In the genomic region with DNA sequence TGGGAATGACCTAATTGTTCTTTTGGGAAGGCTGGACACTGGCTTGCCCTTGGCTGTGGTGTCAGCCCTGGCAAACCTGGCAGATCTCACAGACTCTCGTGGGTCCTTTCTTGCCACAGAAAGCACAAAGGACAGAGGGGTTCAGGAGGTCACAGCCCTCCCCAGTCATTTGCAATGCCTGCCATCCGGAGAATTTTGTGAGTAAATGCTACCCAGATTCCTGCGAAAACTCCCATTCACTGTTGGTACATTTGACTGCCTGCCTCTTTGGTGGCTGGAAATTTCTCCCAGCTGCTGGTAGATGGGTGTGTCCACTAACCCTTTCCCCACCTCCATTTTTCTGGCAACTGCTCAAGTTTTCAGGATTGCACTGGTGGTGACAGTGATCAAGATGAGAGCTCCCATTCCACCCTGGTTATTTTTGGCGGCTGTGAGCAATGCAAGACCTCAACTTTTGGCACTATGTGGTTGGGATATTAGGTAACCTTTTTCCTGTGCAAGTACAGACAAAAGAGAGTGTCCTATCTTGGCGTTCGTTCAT, we compare ENCODE assay signal across 8 cellular contexts.
DNase-seq lines count a peak whose midpoint lies in the region; ATAC-seq and TF ChIP-seq lines count a peak whose summit lies in the region.

No MANE protein-coding gene starts in this region.

- CTCF ChIA-PET in HEK293T (lab: Yijun Ruan, JAX), result interaction anchor here (0.7 kb wide), 1 partner anchor 35 kb away, joined by 3 read pairs; no protein-coding TSS in a partner anchor

- peak overlapping the region in 1 of 2 donors; percentile 76 for H3K27ac ChIP-seq in coronary artery

- POLR2A ChIA-PET in HEK293T (lab: Yijun Ruan, JAX), result no interaction called here

- H3K4me3 ChIP-seq in coronary artery, result no peak overlapping the region

- no peak for ATAC-seq in HG02798 (IDR thresholded peaks at IDR 0.05; ENCODE audit: poor library complexity, unreplicated experiment)
- no peak for ATAC-seq in HG02852 (IDR thresholded peaks at IDR 0.05; ENCODE audit: unreplicated experiment)

- no peak for TF ChIP-seq CTCF in coronary artery (IDR thresholded peaks at IDR 0.05)

- DNase-seq in DMS153 (lab: John Stamatoyannopoulos, UW) (peak; percentile 54), NCI-H2029 treated with DMSO at 0.1 percent for 48 hours (lab: John Stamatoyannopoulos, UW) (peak; percentile 80), coronary artery (ENCODE audit: low spot score) (peak; percentile 78), medulla oblongata (ENCODE audit: extremely low spot score) (peak; percentile 31), HEK293T (ENCODE audit: extremely low spot score) (no peak), T-helper 1 cell (no peak)

TF ChIP-seq in HEK293T, 16 proteins besides CTCF, POLR2A, EP300 and RAD21:
- TF ChIP-seq NFRKB (IDR thresholded peaks at IDR 0.05) (no peak), HDGF (IDR thresholded peaks at IDR 0.05; ENCODE audit: borderline replicate concordance) (no peak), FOXM1 (IDR thresholded peaks at IDR 0.05; ENCODE audit: borderline replicate concordance) (no peak), ARNT (IDR thresholded peaks at IDR 0.05) (no peak), CTBP1 (IDR thresholded peaks at IDR 0.05; ENCODE audit: borderline replicate concordance) (no peak), L3MBTL2 (conservative IDR thresholded peaks at IDR 0.05) (no peak), FOXA1 (IDR thresholded peaks at IDR 0.05) (no peak), ZNF384 (IDR thresholded peaks at IDR 0.05) (no peak), ELF4 (IDR thresholded peaks at IDR 0.05) (no peak), BHLHE40 (IDR thresholded peaks at IDR 0.05; ENCODE audit: borderline replicate concordance) (no peak), FOXK2 (IDR thresholded peaks at IDR 0.05) (no peak), LEF1 (IDR thresholded peaks at IDR 0.05; ENCODE audit: borderline replicate concordance) (no peak), SP1 (IDR thresholded peaks at IDR 0.05) (no peak), SUZ12 (IDR thresholded peaks at IDR 0.05) (no peak), TARDBP (IDR thresholded peaks at IDR 0.05) (no peak)
- TF ChIP-seq, protein P1, sequence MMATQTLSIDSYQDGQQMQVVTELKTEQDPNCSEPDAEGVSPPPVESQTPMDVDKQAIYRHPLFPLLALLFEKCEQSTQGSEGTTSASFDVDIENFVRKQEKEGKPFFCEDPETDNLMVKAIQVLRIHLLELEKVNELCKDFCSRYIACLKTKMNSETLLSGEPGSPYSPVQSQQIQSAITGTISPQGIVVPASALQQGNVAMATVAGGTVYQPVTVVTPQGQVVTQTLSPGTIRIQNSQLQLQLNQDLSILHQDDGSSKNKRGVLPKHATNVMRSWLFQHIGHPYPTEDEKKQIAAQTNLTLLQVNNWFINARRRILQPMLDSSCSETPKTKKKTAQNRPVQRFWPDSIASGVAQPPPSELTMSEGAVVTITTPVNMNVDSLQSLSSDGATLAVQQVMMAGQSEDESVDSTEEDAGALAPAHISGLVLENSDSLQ (IDR thresholded peaks at IDR 0.05), result no peak

Comparison
In these comparisons a context has a peak if more than half of its experiments do, and no peak if none do; other contexts are left out.
1. DNase-seq: peak in DMS153 (single experiment), NCI-H2029 treated with DMSO at 0.1 percent for 48 hours (single experiment), coronary artery (single experiment) and medulla oblongata (single experiment); none in HEK293T (single experiment) and T-helper 1 cell (0 of 5).